ENCODE assay signal across 21 cellular contexts in genomic region chr5:111248571-111248970, GRCh38. TPM values are rescaled to one million over a fixed set of nuclear protein-coding genes. Genes with fewer than 3 reads are reported as not detected.
DNase-seq lines count a peak whose midpoint lies in the region; ATAC-seq, FAIRE-seq and TF ChIP-seq lines count a peak whose summit lies in the region.
"Had no signal": no experiment of that assay in that cellular context is flagged by ENCODE, and none has a peak within 500 bp of the region (broad histone marks: within the 10 kb centered on the region; RNA-seq: fewer than 3 reads in every experiment).

No MANE protein-coding gene starts in this region.

- no peak for TF ChIP-seq CTCF in activated CD8-positive, alpha-beta T cell treated with anti-CD3 and anti-CD28 coated beads for 36 hours (IDR thresholded peaks at IDR 0.05)
- TF ChIP-seq CTCF in D721Med (IDR thresholded peaks at IDR 0.05; ENCODE audit: insufficient read depth, missing control alignments) (no peak), SK-N-SH (IDR thresholded peaks at IDR 0.05) (no peak)

- H3K27ac Mint-ChIP-seq in activated CD8-positive, alpha-beta T cell treated with anti-CD3 and anti-CD28 coated beads for 36 hours, result peak overlapping the region; percentile 83
- H3K27ac Mint-ChIP-seq in activated CD8-positive, alpha-beta T cell treated with anti-CD3 and anti-CD28 coated beads, Interleukin-2, amount 10 ng/mL, durations not matched to agents 7 days and 5 days, result no peak overlapping the region
- H3K27ac Mint-ChIP-seq: immature natural killer cell, nephron progenitor cell had no signal

- H2BK12ac ChIP-seq in mesenchymal stem cell (ENCODE audit: low read length in 2 of 2), result no peak overlapping the region
- no peak overlapping the region for H2BK12ac ChIP-seq in neuronal stem cell (ENCODE audit: low read length)

- H3K27me3 ChIP-seq in SK-N-SH (ENCODE audit: insufficient read depth), result no peaks in the 10 kb centered on the region
- peaks cover 0 to 6% of the 10 kb centered on the region in 2 experiments for H3K27me3 ChIP-seq in mesenchymal stem cell (ENCODE audit: control insufficient read depth in 1 of 2, insufficient read depth in 1 of 2, low read length in 2 of 2)
- no peaks in the 10 kb centered on the region for H3K27me3 ChIP-seq in neuronal stem cell (ENCODE audit: control insufficient read depth in 3 of 3, insufficient read depth in 3 of 3, low read depth in 1 of 3, low read length in 3 of 3)
- H3K27me3 ChIP-seq: foreskin keratinocyte, hepatocyte had no signal

- POLR2A ChIA-PET in activated CD8-positive, alpha-beta T cell treated with anti-CD3 and anti-CD28 coated beads for 36 hours (lab: Charles Lee), result interaction anchor here (0.6 to 10.3 kb wide), 3 partner anchors 11 to 21 kb away, joined by 3 to 176 read pairs (median 3); partner anchors contain the start of gene CAMK4
- POLR2A ChIA-PET in activated CD8-positive, alpha-beta T cell treated with anti-CD3 and anti-CD28 coated beads, Interleukin-2, amount 10 ng/mL, durations not matched to agents 7 days and 5 days (lab: Charles Lee), result interaction anchor here (1.8 kb wide), 1 partner anchor 11 kb away, joined by 8 read pairs; no protein-coding TSS in a partner anchor
- POLR2A ChIA-PET in SK-N-SH (lab: Yijun Ruan, JAX), result no interaction called here

- H3K9ac ChIP-seq in SK-N-SH, result no peak overlapping the region
- no peak overlapping the region for H3K9ac ChIP-seq in mesenchymal stem cell (ENCODE audit: low read length)
- no peak overlapping the region for H3K9ac ChIP-seq in neuronal stem cell (ENCODE audit: low read depth, low read length, poor library complexity)

- CTCF ChIA-PET in activated CD8-positive, alpha-beta T cell treated with anti-CD3 and anti-CD28 coated beads for 36 hours (lab: Charles Lee), result interaction anchor here (1.1 to 5.4 kb wide), 3 partner anchors 12 to 284 kb away, joined by 3 to 29 read pairs (median 4); no protein-coding TSS in a partner anchor
- CTCF ChIA-PET in activated CD8-positive, alpha-beta T cell treated with anti-CD3 and anti-CD28 coated beads, Interleukin-2, amount 10 ng/mL, durations not matched to agents 7 days and 5 days (lab: Charles Lee), result interaction anchor here (0.8 to 5.4 kb wide), 3 partner anchors 12 to 90 kb away, joined by 3 to 22 read pairs (median 18); partner anchors contain the start of gene CAMK4
- CTCF ChIA-PET in SK-N-SH (lab: Yijun Ruan, JAX), result interaction anchor here (1.5 to 5.8 kb wide), 2 partner anchors 31 to 213 kb away, joined by 4 to 26 read pairs; no protein-coding TSS in a partner anchor

- no peaks in the 10 kb centered on the region; the same call in 1 of the 2 replicates for H3K79me2 ChIP-seq in SK-N-SH (ENCODE audit: insufficient read depth)
- H3K79me2 ChIP-seq: hepatocyte had no signal

- H3K27me3 Mint-ChIP-seq in activated CD8-positive, alpha-beta T cell treated with anti-CD3 and anti-CD28 coated beads for 36 hours, result no peaks in the 10 kb centered on the region
- H3K27me3 Mint-ChIP-seq in activated CD8-positive, alpha-beta T cell treated with anti-CD3 and anti-CD28 coated beads, Interleukin-2, amount 10 ng/mL, durations not matched to agents 7 days and 5 days (ENCODE audit: low read depth), result no peaks in the 10 kb centered on the region
- H3K27me3 Mint-ChIP-seq: activated naive CD4-positive, alpha-beta T cell treated with anti-CD3 and anti-CD28 coated beads, Interleukin-2, amount 10 ng/mL, durations not matched to agents 7 days and 5 days; IgD-negative memory B cell had no signal

- no peaks in the 10 kb centered on the region for H3K9me2 ChIP-seq in SK-N-SH

- H3K4me3 Mint-ChIP-seq in activated CD8-positive, alpha-beta T cell treated with anti-CD3 and anti-CD28 coated beads for 36 hours, result peak overlapping the region; percentile 18
- H3K4me3 Mint-ChIP-seq in activated CD8-positive, alpha-beta T cell treated with anti-CD3 and anti-CD28 coated beads, Interleukin-2, amount 10 ng/mL, durations not matched to agents 7 days and 5 days, result no peak overlapping the region
- H3K4me3 Mint-ChIP-seq: activated naive CD4-positive, alpha-beta T cell treated with anti-CD3 and anti-CD28 coated beads, Interleukin-2, amount 10 ng/mL, durations not matched to agents 7 days and 5 days; IgD-negative memory B cell; immature natural killer cell; nephron progenitor cell had no signal

- no peak for ATAC-seq in activated CD8-positive, alpha-beta T cell treated with anti-CD3 and anti-CD28 coated beads for 36 hours
- no peak for ATAC-seq in activated CD8-positive, alpha-beta T cell treated with anti-CD3 and anti-CD28 coated beads, Interleukin-2, amount 10 ng/mL, durations not matched to agents 7 days and 5 days
- ATAC-seq: foreskin keratinocyte, left ventricle myocardium superior, right lobe of liver had no signal

- H3K27ac ChIP-seq in SK-N-SH (ENCODE audit: low read depth in 2 of 2, low read length in 1 of 2), result peak overlapping the region; percentile 7 to 81; a peak in 3 of 4 replicates
- no peak overlapping the region for H3K27ac ChIP-seq in mesenchymal stem cell (ENCODE audit: low read length, poor library complexity, severe bottlenecking)
- H3K27ac ChIP-seq in neuronal stem cell (replicated peaks; ENCODE audit: low read length), result no peak overlapping the region
- H3K27ac ChIP-seq: foreskin keratinocyte, hepatocyte, right lobe of liver had no signal

- H2BK120ac ChIP-seq in mesenchymal stem cell (ENCODE audit: low read depth, low read length) (no peak overlapping the region), neuronal stem cell (ENCODE audit: low read depth, low read length) (no peak overlapping the region)

- H3K18ac ChIP-seq in mesenchymal stem cell (ENCODE audit: low read depth in 1 of 2, low read length in 2 of 2) (no peak overlapping the region), neuronal stem cell (ENCODE audit: low read length) (no peak overlapping the region)

- intact Hi-C loops in activated CD8-positive, alpha-beta T cell treated with anti-CD3 and anti-CD28 coated beads for 36 hours (cut with micrococcal nuclease), result no loop called here

- FAIRE-seq in D721Med (lab: Jason Lieb, UNC), result peak; percentile 60

- H3K4ac ChIP-seq in mesenchymal stem cell (ENCODE audit: low read depth in 1 of 2, low read length in 2 of 2), result no peak overlapping the region
- no peak overlapping the region for H3K4ac ChIP-seq in neuronal stem cell (ENCODE audit: low read length)

- peaks cover 0 to 17% of the 10 kb centered on the region in 2 experiments; a peak in 2 of 4 replicates for H3K4me1 ChIP-seq in SK-N-SH (ENCODE audit: control insufficient read depth in 1 of 2, insufficient read depth in 2 of 2, low read depth in 1 of 2, low read length in 1 of 2)
- H3K4me1 ChIP-seq in mesenchymal stem cell (ENCODE audit: control insufficient read depth, insufficient read depth, low read depth, low read length), result no peaks in the 10 kb centered on the region
- H3K4me1 ChIP-seq in neuronal stem cell (ENCODE audit: control insufficient read depth in 2 of 2, insufficient read depth in 1 of 2, low read depth in 1 of 2, low read length in 2 of 2), result no peaks in the 10 kb centered on the region
- H3K4me1 ChIP-seq: foreskin keratinocyte, right lobe of liver had no signal

- H3K36me3 ChIP-seq in SK-N-SH (replicated peaks in 1 of 2; ENCODE audit: control insufficient read depth in 1 of 2, insufficient read depth in 2 of 2, low read length in 1 of 2), result no peaks in the 10 kb centered on the region
- no peaks in the 10 kb centered on the region for H3K36me3 ChIP-seq in mesenchymal stem cell (ENCODE audit: control insufficient read depth in 1 of 2, insufficient read depth in 2 of 2, low read depth in 1 of 2, low read length in 2 of 2)
- H3K36me3 ChIP-seq in neuronal stem cell (replicated peaks in 1 of 2; ENCODE audit: control insufficient read depth in 2 of 2, insufficient read depth in 2 of 2, low read length in 2 of 2), result no peaks in the 10 kb centered on the region
- H3K36me3 ChIP-seq: right lobe of liver had no signal

- H3K36me3 Mint-ChIP-seq in activated CD8-positive, alpha-beta T cell treated with anti-CD3 and anti-CD28 coated beads for 36 hours (ENCODE audit: low read depth), result peaks cover 37% of the 10 kb centered on the region
- H3K36me3 Mint-ChIP-seq in activated CD8-positive, alpha-beta T cell treated with anti-CD3 and anti-CD28 coated beads, Interleukin-2, amount 10 ng/mL, durations not matched to agents 7 days and 5 days (ENCODE audit: low read depth), result peaks cover 29% of the 10 kb centered on the region
- H3K36me3 Mint-ChIP-seq: IgD-negative memory B cell, immature natural killer cell had no signal

- peak; percentile 48 to 93; a peak in 3 of 4 replicates for TF ChIP-seq EP300 in SK-N-SH (IDR thresholded peaks at IDR 0.05; ENCODE audit: borderline replicate concordance in 1 of 2, low read depth in 1 of 2, low read length in 1 of 2)

- H3K23ac ChIP-seq in mesenchymal stem cell (ENCODE audit: low read length in 2 of 2), result no peak overlapping the region
- no peak overlapping the region for H3K23ac ChIP-seq in neuronal stem cell (ENCODE audit: low read depth, low read length, poor library complexity)

- TF ChIP-seq RAD21 in SK-N-SH (IDR thresholded peaks at IDR 0.05; ENCODE audit: low read length), result peak; percentile 35; the same call in 1 of the 2 replicates

- H4K91ac ChIP-seq in mesenchymal stem cell (ENCODE audit: low read length) (no peak overlapping the region), neuronal stem cell (ENCODE audit: low read depth, low read length, poor library complexity) (no peak overlapping the region)

- 20% methylated on average over 3 of the region's 3 CpGs for WGBS in SK-N-SH (ENCODE audit: low lambda C conversion rate)
- WGBS in mesenchymal stem cell, result 88% methylated on average over 3 of the region's 3 CpGs
- WGBS in neuronal stem cell (ENCODE audit: extremely low coverage in 2 of 2, insufficient read length in 2 of 2, insufficient replicate concordance in 1 of 2), 2 donors, result no CpG with 5 or more reads among the region's 3 CpGs

- H2BK5ac ChIP-seq in mesenchymal stem cell (ENCODE audit: low read depth, low read length, poor library complexity, severe bottlenecking) (no peak overlapping the region), neuronal stem cell (ENCODE audit: low read length) (no peak overlapping the region)

- no peaks in the 10 kb centered on the region for H3K9me3 Mint-ChIP-seq in activated CD8-positive, alpha-beta T cell treated with anti-CD3 and anti-CD28 coated beads for 36 hours
- no peaks in the 10 kb centered on the region for H3K9me3 Mint-ChIP-seq in activated CD8-positive, alpha-beta T cell treated with anti-CD3 and anti-CD28 coated beads, Interleukin-2, amount 10 ng/mL, durations not matched to agents 7 days and 5 days (ENCODE audit: insufficient read depth)
- H3K9me3 Mint-ChIP-seq: activated naive CD4-positive, alpha-beta T cell treated with anti-CD3 and anti-CD28 coated beads, Interleukin-2, amount 10 ng/mL, durations not matched to agents 7 days and 5 days; IgD-negative memory B cell; immature natural killer cell; nephron progenitor cell had no signal

- H3K14ac ChIP-seq in mesenchymal stem cell (ENCODE audit: low read length in 2 of 2) (no peak overlapping the region), neuronal stem cell (ENCODE audit: low read length) (no peak overlapping the region)

- H3K4me3 ChIP-seq in SK-N-SH (ENCODE audit: low read depth in 2 of 2, low read length in 1 of 2) (no peak overlapping the region), mesenchymal stem cell (ENCODE audit: insufficient read depth in 1 of 2, low read depth in 1 of 2, low read length in 2 of 2) (no peak overlapping the region), neuronal stem cell (ENCODE audit: low read length in 2 of 2) (no peak overlapping the region)
- H3K4me3 ChIP-seq: hepatocyte, right lobe of liver had no signal

- no peak for DNase-seq in activated CD8-positive, alpha-beta T cell treated with anti-CD3 and anti-CD28 coated beads for 36 hours
- DNase-seq in activated CD8-positive, alpha-beta T cell treated with anti-CD3 and anti-CD28 coated beads, Interleukin-2, amount 10 ng/mL, durations not matched to agents 7 days and 5 days, result no peak
- DNase-seq in D721Med (ENCODE audit: insufficient read length, low spot score) (no peak), SK-N-SH (peak; percentile 66), mesenchymal stem cell (peak; percentile 15), neuronal stem cell (ENCODE audit: low spot score) (no peak), LoVo (ENCODE audit: low spot score) (no peak), H4 (ENCODE audit: low spot score) (no peak)
- DNase-seq: activated CD4-positive, alpha-beta T cell treated with anti-CD3 and anti-CD28 coated beads, Interleukin-2, amount 50 U/mL, for 1 hour; activated naive CD4-positive, alpha-beta T cell treated with anti-CD3 and anti-CD28 coated beads, Interleukin-2, amount 10 ng/mL, durations not matched to agents 7 days and 5 days; foreskin keratinocyte; immature natural killer cell; left ventricle myocardium superior; NCI-H1417 treated with DMSO at 0.1 percent for 48 hours; NCI-H2107; NCI-H446 treated with DMSO at 0.1 percent for 48 hours; nephron progenitor cell; right lobe of liver; substantia nigra had no signal

- H4K20me1 ChIP-seq in SK-N-SH (ENCODE audit: insufficient read depth), result no peaks in the 10 kb centered on the region

- H3F3A ChIP-seq in SK-N-SH (replicated peaks; ENCODE audit: insufficient read depth), result no peaks in the 10 kb centered on the region

- no peak overlapping the region for H3K4me2 ChIP-seq in SK-N-SH
- no peak overlapping the region for H3K4me2 ChIP-seq in mesenchymal stem cell (ENCODE audit: low read length, poor library complexity, severe bottlenecking)
- H3K4me2 ChIP-seq in neuronal stem cell (ENCODE audit: insufficient read depth, low read length, poor library complexity, severe bottlenecking), result no peak overlapping the region
- H3K4me2 ChIP-seq: hepatocyte had no signal

- H3K4me1 Mint-ChIP-seq in activated CD8-positive, alpha-beta T cell treated with anti-CD3 and anti-CD28 coated beads for 36 hours (ENCODE audit: low read depth), result peaks cover 81% of the 10 kb centered on the region
- H3K4me1 Mint-ChIP-seq in activated CD8-positive, alpha-beta T cell treated with anti-CD3 and anti-CD28 coated beads, Interleukin-2, amount 10 ng/mL, durations not matched to agents 7 days and 5 days (ENCODE audit: low read depth), result peaks cover 75% of the 10 kb centered on the region
- H3K4me1 Mint-ChIP-seq: immature natural killer cell, nephron progenitor cell had no signal

- no peak overlapping the region for H2BK15ac ChIP-seq in mesenchymal stem cell (ENCODE audit: low read depth, poor library complexity, severe bottlenecking)
- H2BK15ac ChIP-seq in neuronal stem cell (ENCODE audit: low read length), result no peak overlapping the region

- H4K8ac ChIP-seq in mesenchymal stem cell (ENCODE audit: low read length) (no peak overlapping the region), neuronal stem cell (ENCODE audit: low read depth, low read length) (no peak overlapping the region)

- no peak overlapping the region for H2AFZ ChIP-seq in SK-N-SH (ENCODE audit: low read depth)
- no peak overlapping the region for H2AFZ ChIP-seq in mesenchymal stem cell (ENCODE audit: low read depth, low read length)
- H2AFZ ChIP-seq in neuronal stem cell (ENCODE audit: low read length), result no peak overlapping the region
- H2AFZ ChIP-seq: hepatocyte had no signal

- no peak overlapping the region for H2AK5ac ChIP-seq in mesenchymal stem cell (ENCODE audit: low read length, severe bottlenecking)
- no peak overlapping the region for H2AK5ac ChIP-seq in neuronal stem cell (ENCODE audit: low read depth, low read length)

- H3K9me3 ChIP-seq in SK-N-SH, result no peaks in the 10 kb centered on the region
- no peaks in the 10 kb centered on the region for H3K9me3 ChIP-seq in mesenchymal stem cell (ENCODE audit: control insufficient read depth, low read length)
- no peaks in the 10 kb centered on the region for H3K9me3 ChIP-seq in neuronal stem cell (replicated peaks in 1 of 2; ENCODE audit: control insufficient read depth in 2 of 2, insufficient read depth in 1 of 2, low read depth in 1 of 2, low read length in 2 of 2)
- H3K9me3 ChIP-seq: right lobe of liver had no signal

- H3K79me1 ChIP-seq in mesenchymal stem cell (replicated peaks; ENCODE audit: low read length, poor library complexity, severe bottlenecking), result no peaks in the 10 kb centered on the region
- no peaks in the 10 kb centered on the region for H3K79me1 ChIP-seq in neuronal stem cell (ENCODE audit: low read depth, low read length)

RNA-seq across cellular contexts. Expression of gene CAMK4, which starts 24.4 kb away (rescaled TPM):
- 10 to 100 TPM; 79.7 to 80.7 TPM for total RNA-seq in activated CD8-positive, alpha-beta T cell treated with anti-CD3 and anti-CD28 coated beads for 36 hours
- 10 to 100 TPM; 82.7 to 84.9 TPM for total RNA-seq in activated CD8-positive, alpha-beta T cell treated with anti-CD3 and anti-CD28 coated beads, Interleukin-2, amount 10 ng/mL, durations not matched to agents 7 days and 5 days
- polyA plus RNA-seq in SK-N-SH (2012; rRNA removed), result 4.1 and 4.6 TPM in 2 replicates
- polyA plus RNA-seq in SK-N-SH (2012; cell fraction: cytosol; rRNA removed), result 5.5 and 6.4 TPM in 2 replicates
- polyA plus RNA-seq in SK-N-SH (2012; cell fraction: nucleus; rRNA removed), result 2.1 and 3.6 TPM in 2 replicates
- 4.2 TPM for polyA plus RNA-seq in mesenchymal stem cell (2013, experiment 1 of 2)
- 4.5 TPM for polyA plus RNA-seq in mesenchymal stem cell (2013, experiment 2 of 2)
- polyA plus RNA-seq in neuronal stem cell (2013, experiment 1 of 2), result 2.0 TPM
- polyA plus RNA-seq in neuronal stem cell (2013, experiment 2 of 2), result 1.9 TPM
- 8.8 and 22.5 TPM in 2 replicates for total RNA-seq in H4 (2014; rRNA removed; shearing (Covaris generic))

Comparison
In these comparisons a context has a peak if more than half of its experiments do, and no peak if none do; other contexts are left out.
1. DNase-seq: peak in SK-N-SH (single experiment) and mesenchymal stem cell (single experiment); none in activated CD8-positive, alpha-beta T cell treated with anti-CD3 and anti-CD28 coated beads for 36 hours (single experiment), activated CD8-positive, alpha-beta T cell treated with anti-CD3 and anti-CD28 coated beads, Interleukin-2, amount 10 ng/mL, durations not matched to agents 7 days and 5 days (single experiment), D721Med (single experiment), neuronal stem cell (single experiment), LoVo (single experiment) and H4 (single experiment).
2. H3K27ac ChIP-seq: peak in SK-N-SH (2 of 2); none in mesenchymal stem cell (single experiment) and neuronal stem cell (single experiment).